In the genomic region with DNA sequence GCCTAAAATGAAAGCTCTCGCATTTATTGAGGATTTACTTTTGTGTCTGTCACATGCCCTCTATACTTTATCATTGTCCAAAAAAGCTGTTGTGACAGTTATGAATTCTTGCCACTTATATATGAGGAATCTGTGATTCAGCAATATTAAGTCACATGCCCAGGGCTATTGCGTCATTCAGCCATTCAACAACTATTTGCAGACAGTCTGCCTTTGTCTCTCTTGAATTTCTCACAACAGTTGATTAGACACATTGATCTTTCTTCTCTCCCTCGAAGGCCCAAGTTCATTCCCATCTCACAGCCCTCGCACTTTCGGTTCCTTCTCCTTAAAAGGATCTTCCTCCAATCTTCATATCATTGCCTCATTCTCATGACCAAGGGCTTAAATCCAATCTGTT, we compare ENCODE assay signal across 13 cellular contexts.
DNase-seq lines count a peak whose midpoint lies in the region; ATAC-seq and TF ChIP-seq lines count a peak whose summit lies in the region.
"Had no signal": no experiment of that assay in that cellular context is flagged by ENCODE, and none has a peak within 500 bp of the region (broad histone marks: within the 10 kb centered on the region; RNA-seq: fewer than 3 reads in every experiment).

No MANE protein-coding gene starts in this region.

- intact Hi-C loops in Right ventricle myocardium inferior (cut with DNase I): no loop called here

- no peak for ATAC-seq in GM19463 (IDR thresholded peaks at IDR 0.05; ENCODE audit: unreplicated experiment)
- no peak for ATAC-seq in Right ventricle myocardium inferior
- ATAC-seq in GM18498 (IDR thresholded peaks at IDR 0.05; ENCODE audit: unreplicated experiment): no peak
- ATAC-seq: lower lobe of right lung, upper lobe of right lung had no signal

- no peak overlapping the region for H3K4me3 ChIP-seq in AG10803 (ENCODE audit: low read length)
- no peak overlapping the region for H3K4me3 ChIP-seq in astrocyte of the spinal cord (ENCODE audit: low read depth, low read length)
- H3K4me3 ChIP-seq: lower lobe of right lung, upper lobe of right lung had no signal

- DNase-seq in AG10803 (ENCODE audit: low read depth): peak; percentile 54
- peak; percentile 18 for DNase-seq in M059J (ENCODE audit: low read depth)
- DNase-seq in astrocyte of the spinal cord (ENCODE audit: low read depth, low spot score): peak; percentile 4
- DNase-seq in iris pigment epithelial cell (ENCODE audit: low read depth): peak; percentile 80
- DNase-seq in C1 segment of cervical spinal cord (lab: John Stamatoyannopoulos, UW): no peak
- DNase-seq in Right ventricle myocardium inferior (ENCODE audit: missing footprints): no peak
- DNase-seq: lower lobe of right lung, NCI-H2227 treated with DMSO at 0.1 percent for 48 hours, nucleus accumbens, RPMI8226, upper lobe of right lung had no signal

- in situ Hi-C loops in astrocyte of the spinal cord (cut with HindIII; ENCODE audit: low sequenced_read_pairs): no loop called here

- TF ChIP-seq CTCF in AG10803 (conservative IDR thresholded peaks at IDR 0.05; ENCODE audit: low read length) (no peak), astrocyte of the spinal cord (IDR thresholded peaks at IDR 0.05; ENCODE audit: low read depth, low read length) (no peak)

Comparison
In these comparisons a context has a peak if more than half of its experiments do, and no peak if none do; other contexts are left out.
1. DNase-seq: peak in AG10803 (single experiment), M059J (single experiment), astrocyte of the spinal cord (single experiment) and iris pigment epithelial cell (single experiment); none in C1 segment of cervical spinal cord (0 of 14) and Right ventricle myocardium inferior (single experiment).